Comparison of ENCODE assay signal across 30 cellular contexts in the genomic region with DNA sequence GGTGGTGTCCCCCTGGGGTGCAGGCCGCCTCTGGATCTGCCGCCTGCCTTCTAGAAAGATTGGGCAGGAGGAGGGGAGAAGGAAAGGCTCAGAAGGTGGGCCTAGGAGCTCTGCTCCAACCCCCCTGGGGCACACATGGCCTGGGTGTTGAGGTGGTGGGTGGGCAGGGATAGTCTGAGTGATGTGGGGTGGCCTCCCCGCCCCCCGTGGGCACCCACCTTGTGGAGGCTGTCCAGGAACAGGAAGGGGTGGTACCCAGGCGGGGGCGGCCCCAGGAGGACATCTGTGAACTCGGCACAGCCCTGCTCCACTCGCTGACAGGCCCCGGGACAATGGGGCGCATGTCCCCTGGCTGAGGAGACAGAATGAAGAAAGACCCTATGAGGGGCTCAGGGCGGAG.
"Had no signal": no experiment of that assay in that cellular context is flagged by ENCODE, and none has a peak within 500 bp of the region (broad histone marks: within the 10 kb centered on the region; RNA-seq: fewer than 3 reads in every experiment).

No MANE protein-coding gene starts in this region.

- H3K4me1 ChIP-seq: adrenal gland, body of pancreas had no signal

- H3K36me3 ChIP-seq: adrenal gland, SJSA1 had no signal

- H3K27ac ChIP-seq: adrenal gland, body of pancreas, SJSA1 had no signal

- H3K9me3 ChIP-seq: adrenal gland, body of pancreas, SJSA1, SK-N-SH had no signal

- ATAC-seq: activated CD4-positive, alpha-beta T cell treated with anti-CD3 and anti-CD28 coated beads for 36 hours; activated CD4-positive, CD25-positive, alpha-beta regulatory T cell treated with anti-CD3 and anti-CD28 coated beads, Interleukin-2, amount 50 U/mL, for 24 hours; activated CD8-positive, alpha-beta T cell treated with anti-CD3 and anti-CD28 coated beads, Interleukin-2, amount 10 ng/mL, durations not matched to agents 7 days and 5 days; activated naive CD4-positive, alpha-beta T cell treated with anti-CD3 and anti-CD28 coated beads, Interleukin-2, amount 50 U/mL, for 72 hours; activated T-cell treated with anti-CD3 and anti-CD28 coated beads, Interleukin-2, amount 50 U/mL, for 4 hours; body of pancreas; PC-3; WTC11 had no signal

- H3K4me3 ChIP-seq: adrenal gland, body of pancreas, SJSA1 had no signal

- H3K27me3 ChIP-seq: adrenal gland, body of pancreas, SJSA1 had no signal

- H3K9ac ChIP-seq: SK-N-SH had no signal

- H3K4me2 ChIP-seq: SK-N-SH had no signal

- DNase-seq: activated CD4-positive, alpha-beta T cell treated with anti-CD3 and anti-CD28 coated beads for 36 hours; activated CD4-positive, alpha-beta T cell treated with anti-CD3 and anti-CD28 coated beads, Interleukin-2, amount 10 ng/mL, durations not matched to agents 7 days and 5 days; activated CD4-positive, alpha-beta T cell treated with anti-CD3 and anti-CD28 coated beads, Interleukin-2, amount 50 U/mL, for 48 hours; activated CD8-positive, alpha-beta memory T cell treated with anti-CD3 and anti-CD28 coated beads, Interleukin-2, amount 50 U/mL, for 4 hours; activated CD8-positive, alpha-beta T cell treated with anti-CD3 and anti-CD28 coated beads, Interleukin-2, amount 10 ng/mL, durations not matched to agents 7 days and 5 days; activated gamma-delta T cell treated with Interleukin-2 at 50 U/mL for 16 hours; activated naive CD4-positive, alpha-beta T cell treated with anti-CD3 and anti-CD28 coated beads for 36 hours; activated T-cell treated with anti-CD3 and anti-CD28 coated beads for 4 hours; activated T-cell treated with anti-CD3 and anti-CD28 coated beads, Interleukin-2, amount 50 U/mL, for 4 hours; adrenal gland; body of pancreas; caudate nucleus; cerebellar nuclear complex; Kasumi-1; KG1; MM.1S; MV-4-11; NCI-H1092; NCI-H146; NCI-H187; NCI-H2029 treated with DMSO at 0.1 percent for 48 hours; NCI-H226; NCI-H748 treated with DMSO at 0.1 percent for 48 hours; NK-92 treated with Interleukin-12 subunit alpha and Interleukin-12 subunit beta, amount 100 ng/mL, for 24 hours; PC-3; SK-N-SH had no signal
